4 cellular contexts compared by ENCODE assay signal in the genomic region with DNA sequence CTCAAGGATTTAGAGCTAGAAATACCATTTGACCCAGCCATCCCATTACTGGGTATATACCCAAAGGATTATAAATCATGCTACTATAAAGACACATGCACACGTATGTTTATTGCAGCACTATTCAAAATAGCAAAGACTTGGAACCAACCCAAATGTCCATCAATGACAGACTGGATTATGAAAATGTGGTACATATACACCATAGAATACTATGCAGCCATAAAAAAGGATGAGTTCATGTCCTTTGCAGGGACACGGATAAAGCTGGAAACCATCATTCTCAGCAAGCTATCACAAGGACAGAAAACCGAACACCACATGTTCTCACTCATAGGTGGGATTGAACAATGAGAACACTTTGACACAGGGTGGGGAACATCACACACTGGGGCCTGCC. TPM values are rescaled to one million over a fixed set of nuclear protein-coding genes. Genes with fewer than 3 reads are reported as not detected.
"Had no signal": no experiment of that assay in that cellular context is flagged by ENCODE, and none has a peak within 500 bp of the region (broad histone marks: within the 10 kb centered on the region; RNA-seq: fewer than 3 reads in every experiment).

No MANE protein-coding gene starts in this region.

RNA-seq across cellular contexts. Expression of gene C1orf105, which starts 16.7 kb away (rescaled TPM):
- total RNA-seq: HT-29, HT1080, IMR-90 had no signal
- polyA plus RNA-seq: IgD-negative memory B cell, IMR-90 had no signal
